In genomic region chr3:133629146-133629545, GRCh38 we compare ENCODE assay signal across 1 cellular context.
TF ChIP-seq lines count a peak whose summit lies in the region.

No MANE protein-coding gene starts in this region.

TF ChIP-seq in K562, 482 proteins besides CTCF, POLR2A, EP300 and RAD21 (continued from another document):
- TF ChIP-seq FOXP4 (CRISPR knock-in tag; IDR thresholded peaks at IDR 0.05; ENCODE audit: borderline replicate concordance) (no peak), SOX6 (IDR thresholded peaks at IDR 0.05) (peak; percentile 21; the same call in 1 of the 2 replicates), NEUROD1 (IDR thresholded peaks at IDR 0.05; ENCODE audit: borderline replicate concordance, low read depth, low read length, partially characterized antibody) (no peak), ATF7 (IDR thresholded peaks at IDR 0.05) (peak; percentile 56), CEBPG (CRISPR knock-in tag; IDR thresholded peaks at IDR 0.05) (0 out of 2 replicates have a peak, but pooled peaks have one; percentile 12), CEBPG (tag; conservative IDR thresholded peaks at IDR 0.05 in 1 of 2, IDR thresholded peaks at IDR 0.05 in 1 of 2) (peak in 1 of 2 experiments; percentile 80; a peak in 2 of 4 replicates), ATF3 (IDR thresholded peaks at IDR 0.05) (peak; percentile 78), ATF3 (CRISPR knock-in tag; conservative IDR thresholded peaks at IDR 0.05) (no peak), TCF3 (CRISPR knock-in tag; IDR thresholded peaks at IDR 0.05) (peak; percentile 50), ARID1B (IDR thresholded peaks at IDR 0.05) (peak; percentile 46; the same call in 1 of the 2 replicates)
